19 cellular contexts compared by ENCODE assay signal in genomic region chr3:117708601-117709000, GRCh38.
"Had no signal": no experiment of that assay in that cellular context is flagged by ENCODE, and none has a peak within 500 bp of the region (broad histone marks: within the 10 kb centered on the region; RNA-seq: fewer than 3 reads in every experiment).

No MANE protein-coding gene starts in this region.

- H3K27me3 Mint-ChIP-seq: activated B cell treated with CpG ODN at 0.5 μM for 24 hours; activated CD4-positive, alpha-beta T cell treated with anti-CD3 and anti-CD28 coated beads, Interleukin-2, amount 10 ng/mL, durations not matched to agents 24 days and 14 days; activated CD8-positive, alpha-beta T cell treated with anti-CD3 and anti-CD28 coated beads for 36 hours; activated T-cell treated with anti-CD3 and anti-CD28 coated beads, Interleukin-2, amount 50 U/mL, for 24 hours; central memory CD8-positive, alpha-beta T cell; stimulated activated naive B cell treated with anti-CD40 and anti-IgM and Interleukin-4, amounts not matched to agents 10 μg/mL and 1 μg/mL and 100 μg/mL, for 72 hours; T-cell had no signal

- H3K36me3 Mint-ChIP-seq: stimulated activated naive B cell treated with anti-CD40 and anti-IgM and Interleukin-4, amounts not matched to agents 10 μg/mL and 1 μg/mL and 100 μg/mL, for 72 hours; T-cell had no signal

- H3K4me1 Mint-ChIP-seq: activated B cell treated with CpG ODN at 0.5 μM for 24 hours; activated CD4-positive, alpha-beta T cell treated with anti-CD3 and anti-CD28 coated beads, Interleukin-2, amount 10 ng/mL, durations not matched to agents 24 days and 14 days; central memory CD8-positive, alpha-beta T cell; neural crest cell; stimulated activated naive B cell treated with anti-CD40 and anti-IgM and Interleukin-4, amounts not matched to agents 10 μg/mL and 1 μg/mL and 100 μg/mL, for 72 hours; T-cell had no signal

- H3K36me3 ChIP-seq: brain microvascular endothelial cell, colonic mucosa, esophagus muscularis mucosa, upper lobe of right lung had no signal

- H3K4me1 ChIP-seq: colonic mucosa, upper lobe of right lung had no signal

- DNase-seq: activated B cell treated with CpG ODN at 0.5 μM for 24 hours; activated CD4-positive, alpha-beta T cell treated with anti-CD3 and anti-CD28 coated beads, Interleukin-2, amount 10 ng/mL, durations not matched to agents 24 days and 14 days; activated CD8-positive, alpha-beta T cell treated with anti-CD3 and anti-CD28 coated beads for 36 hours; activated naive CD4-positive, alpha-beta T cell treated with anti-CD3 and anti-CD28 coated beads for 36 hours; activated T-cell treated with anti-CD3 and anti-CD28 coated beads, Interleukin-2, amount 50 U/mL, for 24 hours; brain microvascular endothelial cell; colonic mucosa; hippocampal formation; stimulated activated naive B cell treated with anti-CD40 and anti-IgM and Interleukin-4, amounts not matched to agents 10 μg/mL and 1 μg/mL and 100 μg/mL, for 72 hours; T-cell; T-helper 9 cell; upper lobe of right lung had no signal

- H3K9me3 ChIP-seq: colonic mucosa, esophagus muscularis mucosa, upper lobe of right lung had no signal

- H3K27ac Mint-ChIP-seq: activated B cell treated with CpG ODN at 0.5 μM for 24 hours; activated CD4-positive, alpha-beta T cell treated with anti-CD3 and anti-CD28 coated beads, Interleukin-2, amount 10 ng/mL, durations not matched to agents 24 days and 14 days; activated CD8-positive, alpha-beta T cell treated with anti-CD3 and anti-CD28 coated beads for 36 hours; activated naive CD4-positive, alpha-beta T cell treated with anti-CD3 and anti-CD28 coated beads for 36 hours; activated T-cell treated with anti-CD3 and anti-CD28 coated beads, Interleukin-2, amount 50 U/mL, for 24 hours; activated T-helper 2 cell treated with anti-CD3 and anti-CD28 coated beads, Interferon-gamma antibody, Interleukin-2, Interleukin-4, amounts not matched to agents 10 μg/mL and 5 μg/mL and 100 μg/mL, durations not matched to agents 14 hours and 24 hours and 36 hours; stimulated activated naive B cell treated with anti-CD40 and anti-IgM and Interleukin-4, amounts not matched to agents 10 μg/mL and 1 μg/mL and 100 μg/mL, for 72 hours; T-cell had no signal

- H3K9me3 Mint-ChIP-seq: activated B cell treated with CpG ODN at 0.5 μM for 24 hours; activated CD4-positive, alpha-beta T cell treated with anti-CD3 and anti-CD28 coated beads, Interleukin-2, amount 10 ng/mL, durations not matched to agents 24 days and 14 days; activated CD8-positive, alpha-beta T cell treated with anti-CD3 and anti-CD28 coated beads for 36 hours; activated T-cell treated with anti-CD3 and anti-CD28 coated beads, Interleukin-2, amount 50 U/mL, for 24 hours; neural crest cell; stimulated activated naive B cell treated with anti-CD40 and anti-IgM and Interleukin-4, amounts not matched to agents 10 μg/mL and 1 μg/mL and 100 μg/mL, for 72 hours had no signal

- H3K4me3 ChIP-seq: colonic mucosa, esophagus muscularis mucosa, lung, upper lobe of right lung had no signal

- H3K27me3 ChIP-seq: brain microvascular endothelial cell, colonic mucosa, esophagus muscularis mucosa, upper lobe of right lung had no signal

- H3K4me3 Mint-ChIP-seq: activated B cell treated with CpG ODN at 0.5 μM for 24 hours; activated CD4-positive, alpha-beta T cell treated with anti-CD3 and anti-CD28 coated beads, Interleukin-2, amount 10 ng/mL, durations not matched to agents 24 days and 14 days; activated CD8-positive, alpha-beta T cell treated with anti-CD3 and anti-CD28 coated beads for 36 hours; activated naive CD4-positive, alpha-beta T cell treated with anti-CD3 and anti-CD28 coated beads for 36 hours; activated T-cell treated with anti-CD3 and anti-CD28 coated beads, Interleukin-2, amount 50 U/mL, for 24 hours; central memory CD8-positive, alpha-beta T cell; neural crest cell; stimulated activated naive B cell treated with anti-CD40 and anti-IgM and Interleukin-4, amounts not matched to agents 10 μg/mL and 1 μg/mL and 100 μg/mL, for 72 hours; T-cell had no signal

- H3K27ac ChIP-seq: brain microvascular endothelial cell, colonic mucosa, esophagus muscularis mucosa, upper lobe of right lung had no signal

- FAIRE-seq: endometrium, keratinocyte had no signal
